Comparison of ENCODE assay signal across 1 cellular context in the genomic region with DNA sequence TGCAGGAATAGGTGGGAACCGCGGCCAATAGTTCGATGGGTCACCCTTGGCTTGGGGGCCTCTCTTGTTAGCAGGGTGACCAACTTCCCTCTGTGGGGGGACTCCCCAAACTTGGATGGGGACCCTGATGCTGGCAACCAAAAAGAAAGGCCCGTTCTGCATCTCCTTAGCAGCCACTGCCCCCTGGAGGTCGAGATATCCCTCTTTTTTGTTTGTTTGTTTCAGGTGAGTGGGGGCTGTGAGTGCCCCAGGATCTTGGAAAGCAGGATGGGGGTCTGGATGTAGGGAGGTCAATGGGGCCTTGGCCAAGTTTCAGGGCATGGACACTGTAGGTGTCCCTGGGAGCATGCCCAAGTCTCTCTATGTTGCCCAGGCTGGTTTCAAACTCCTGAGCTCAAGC.
TF ChIP-seq lines count a peak whose summit lies in the region.

No MANE protein-coding gene starts in this region.

TF ChIP-seq in HEK293, 187 proteins besides CTCF, POLR2A, EP300 and RAD21:
- TF ChIP-seq, protein P1, sequence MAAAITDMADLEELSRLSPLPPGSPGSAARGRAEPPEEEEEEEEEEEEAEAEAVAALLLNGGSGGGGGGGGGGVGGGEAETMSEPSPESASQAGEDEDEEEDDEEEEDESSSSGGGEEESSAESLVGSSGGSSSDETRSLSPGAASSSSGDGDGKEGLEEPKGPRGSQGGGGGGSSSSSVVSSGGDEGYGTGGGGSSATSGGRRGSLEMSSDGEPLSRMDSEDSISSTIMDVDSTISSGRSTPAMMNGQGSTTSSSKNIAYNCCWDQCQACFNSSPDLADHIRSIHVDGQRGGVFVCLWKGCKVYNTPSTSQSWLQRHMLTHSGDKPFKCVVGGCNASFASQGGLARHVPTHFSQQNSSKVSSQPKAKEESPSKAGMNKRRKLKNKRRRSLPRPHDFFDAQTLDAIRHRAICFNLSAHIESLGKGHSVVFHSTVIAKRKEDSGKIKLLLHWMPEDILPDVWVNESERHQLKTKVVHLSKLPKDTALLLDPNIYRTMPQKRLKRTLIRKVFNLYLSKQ (tag by site-specific recombination; IDR thresholded peaks at IDR 0.05; ENCODE audit: borderline replicate concordance): no peak
- TF ChIP-seq ZNF248 (tag by site-specific recombination; IDR thresholded peaks at IDR 0.05): no peak
- no peak for TF ChIP-seq ZNF473 (tag by site-specific recombination; IDR thresholded peaks at IDR 0.05)
- TF ChIP-seq, protein P2, sequence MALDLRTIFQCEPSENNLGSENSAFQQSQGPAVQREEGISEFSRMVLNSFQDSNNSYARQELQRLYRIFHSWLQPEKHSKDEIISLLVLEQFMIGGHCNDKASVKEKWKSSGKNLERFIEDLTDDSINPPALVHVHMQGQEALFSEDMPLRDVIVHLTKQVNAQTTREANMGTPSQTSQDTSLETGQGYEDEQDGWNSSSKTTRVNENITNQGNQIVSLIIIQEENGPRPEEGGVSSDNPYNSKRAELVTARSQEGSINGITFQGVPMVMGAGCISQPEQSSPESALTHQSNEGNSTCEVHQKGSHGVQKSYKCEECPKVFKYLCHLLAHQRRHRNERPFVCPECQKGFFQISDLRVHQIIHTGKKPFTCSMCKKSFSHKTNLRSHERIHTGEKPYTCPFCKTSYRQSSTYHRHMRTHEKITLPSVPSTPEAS (tag by site-specific recombination; IDR thresholded peaks at IDR 0.05): no peak
- peak; percentile 45 for TF ChIP-seq ZNF654 (tag by site-specific recombination; IDR thresholded peaks at IDR 0.05; ENCODE audit: low read depth)
- TF ChIP-seq, protein P3, sequence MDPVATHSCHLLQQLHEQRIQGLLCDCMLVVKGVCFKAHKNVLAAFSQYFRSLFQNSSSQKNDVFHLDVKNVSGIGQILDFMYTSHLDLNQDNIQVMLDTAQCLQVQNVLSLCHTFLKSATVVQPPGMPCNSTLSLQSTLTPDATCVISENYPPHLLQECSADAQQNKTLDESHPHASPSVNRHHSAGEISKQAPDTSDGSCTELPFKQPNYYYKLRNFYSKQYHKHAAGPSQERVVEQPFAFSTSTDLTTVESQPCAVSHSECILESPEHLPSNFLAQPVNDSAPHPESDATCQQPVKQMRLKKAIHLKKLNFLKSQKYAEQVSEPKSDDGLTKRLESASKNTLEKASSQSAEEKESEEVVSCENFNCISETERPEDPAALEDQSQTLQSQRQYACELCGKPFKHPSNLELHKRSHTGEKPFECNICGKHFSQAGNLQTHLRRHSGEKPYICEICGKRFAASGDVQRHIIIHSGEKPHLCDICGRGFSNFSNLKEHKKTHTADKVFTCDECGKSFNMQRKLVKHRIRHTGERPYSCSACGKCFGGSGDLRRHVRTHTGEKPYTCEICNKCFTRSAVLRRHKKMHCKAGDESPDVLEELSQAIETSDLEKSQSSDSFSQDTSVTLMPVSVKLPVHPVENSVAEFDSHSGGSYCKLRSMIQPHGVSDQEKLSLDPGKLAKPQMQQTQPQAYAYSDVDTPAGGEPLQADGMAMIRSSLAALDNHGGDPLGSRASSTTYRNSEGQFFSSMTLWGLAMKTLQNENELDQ (tag by site-specific recombination; IDR thresholded peaks at IDR 0.05; ENCODE audit: low read depth): no peak
- TF ChIP-seq ZNF350 (tag by site-specific recombination; IDR thresholded peaks at IDR 0.05): no peak
- TF ChIP-seq KLF9 (tag by site-specific recombination; IDR thresholded peaks at IDR 0.05; ENCODE audit: low read depth): no peak
- TF ChIP-seq, protein P4, sequence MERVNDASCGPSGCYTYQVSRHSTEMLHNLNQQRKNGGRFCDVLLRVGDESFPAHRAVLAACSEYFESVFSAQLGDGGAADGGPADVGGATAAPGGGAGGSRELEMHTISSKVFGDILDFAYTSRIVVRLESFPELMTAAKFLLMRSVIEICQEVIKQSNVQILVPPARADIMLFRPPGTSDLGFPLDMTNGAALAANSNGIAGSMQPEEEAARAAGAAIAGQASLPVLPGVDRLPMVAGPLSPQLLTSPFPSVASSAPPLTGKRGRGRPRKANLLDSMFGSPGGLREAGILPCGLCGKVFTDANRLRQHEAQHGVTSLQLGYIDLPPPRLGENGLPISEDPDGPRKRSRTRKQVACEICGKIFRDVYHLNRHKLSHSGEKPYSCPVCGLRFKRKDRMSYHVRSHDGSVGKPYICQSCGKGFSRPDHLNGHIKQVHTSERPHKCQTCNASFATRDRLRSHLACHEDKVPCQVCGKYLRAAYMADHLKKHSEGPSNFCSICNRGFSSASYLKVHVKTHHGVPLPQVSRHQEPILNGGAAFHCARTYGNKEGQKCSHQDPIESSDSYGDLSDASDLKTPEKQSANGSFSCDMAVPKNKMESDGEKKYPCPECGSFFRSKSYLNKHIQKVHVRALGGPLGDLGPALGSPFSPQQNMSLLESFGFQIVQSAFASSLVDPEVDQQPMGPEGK (tag by site-specific recombination; IDR thresholded peaks at IDR 0.05): peak; percentile 55; the same call in 1 of the 2 replicates
